Comparison of ENCODE assay signal across 27 cellular contexts in genomic region chr6:167770291-167770955, GRCh38.
"Had no signal": no experiment of that assay in that cellular context is flagged by ENCODE, and none has a peak within 500 bp of the region (broad histone marks: within the 10 kb centered on the region; RNA-seq: fewer than 3 reads in every experiment).

No MANE protein-coding gene starts in this region.

- H3K4me1 ChIP-seq: adrenal gland, breast epithelium, Peyer's patch, SJCRH30 had no signal

- H3K4me3 Mint-ChIP-seq: activated CD4-positive, alpha-beta T cell treated with anti-CD3 and anti-CD28 coated beads for 36 hours; activated CD8-positive, alpha-beta T cell treated with anti-CD3 and anti-CD28 coated beads for 36 hours; activated naive CD8-positive, alpha-beta T cell treated with anti-CD3 and anti-CD28 coated beads, Interleukin-2, amount 10 ng/mL, durations not matched to agents 7 days and 5 days; activated T-cell treated with anti-CD3 and anti-CD28 coated beads, Interleukin-2, amount 50 U/mL, for 72 hours had no signal

- H3K4me1 Mint-ChIP-seq: activated CD4-positive, alpha-beta T cell treated with anti-CD3 and anti-CD28 coated beads for 36 hours; activated naive CD8-positive, alpha-beta T cell treated with anti-CD3 and anti-CD28 coated beads, Interleukin-2, amount 10 ng/mL, durations not matched to agents 7 days and 5 days had no signal

- H3K27ac ChIP-seq: adrenal gland, breast epithelium, KMS-11, Peyer's patch, RWPE1, SJCRH30, WERI-Rb-1 had no signal

- H3K27me3 ChIP-seq: adrenal gland, breast epithelium, Peyer's patch had no signal

- H3K4me3 ChIP-seq: adrenal gland, breast epithelium, Peyer's patch, SJCRH30 had no signal

- H3K36me3 Mint-ChIP-seq: activated naive CD8-positive, alpha-beta T cell treated with anti-CD3 and anti-CD28 coated beads, Interleukin-2, amount 10 ng/mL, durations not matched to agents 7 days and 5 days had no signal

- H3K9me3 Mint-ChIP-seq: activated CD8-positive, alpha-beta T cell treated with anti-CD3 and anti-CD28 coated beads for 36 hours; activated naive CD8-positive, alpha-beta T cell treated with anti-CD3 and anti-CD28 coated beads, Interleukin-2, amount 10 ng/mL, durations not matched to agents 7 days and 5 days; activated T-cell treated with anti-CD3 and anti-CD28 coated beads, Interleukin-2, amount 50 U/mL, for 72 hours; activated T-helper 2 cell treated with anti-CD3 and anti-CD28 coated beads, Interferon-gamma antibody, Interleukin-2, Interleukin-4, amounts not matched to agents 10 μg/mL and 5 μg/mL and 100 μg/mL, durations not matched to agents 14 hours and 24 hours and 36 hours had no signal

- DNase-seq: activated CD4-positive, alpha-beta T cell treated with anti-CD3 and anti-CD28 coated beads for 36 hours; activated CD8-positive, alpha-beta memory T cell treated with anti-CD3 and anti-CD28 coated beads, Interleukin-2, amount 50 U/mL, for 4 hours; activated CD8-positive, alpha-beta T cell treated with anti-CD3 and anti-CD28 coated beads for 36 hours; activated gamma-delta T cell treated with Interleukin-2 at 50 U/mL for 16 hours; activated naive CD4-positive, alpha-beta T cell treated with anti-CD3 and anti-CD28 coated beads, Interleukin-2, amount 50 U/mL, for 16 hours; activated naive CD8-positive, alpha-beta T cell treated with anti-CD3 and anti-CD28 coated beads, Interleukin-2, amount 10 ng/mL, durations not matched to agents 7 days and 5 days; activated T-cell treated with anti-CD3 and anti-CD28 coated beads, Interleukin-2, amount 50 U/mL, for 72 hours; adrenal gland; anterior cingulate cortex; NCI-H1092; NCI-H1417 treated with DMSO at 0.1 percent for 48 hours; NCI-H1694 treated with DMSO at 0.1 percent for 48 hours; NCI-H2029 treated with DMSO at 0.1 percent for 48 hours; NCI-H345; NCI-H510A; NCI-H69; NK-92 treated with Interleukin-12 subunit alpha and Interleukin-12 subunit beta, amount 100 ng/mL, for 24 hours; Right ventricle myocardium superior; SJCRH30; SK-N-SH; T-helper 1 cell; WERI-Rb-1 had no signal

- H3K36me3 ChIP-seq: adrenal gland, breast epithelium, Peyer's patch, SJCRH30, WERI-Rb-1 had no signal

- H3K9me3 ChIP-seq: adrenal gland, breast epithelium, Peyer's patch, SJCRH30, SK-N-SH had no signal

- H3K27ac Mint-ChIP-seq: activated CD4-positive, alpha-beta T cell treated with anti-CD3 and anti-CD28 coated beads for 36 hours; activated CD8-positive, alpha-beta T cell treated with anti-CD3 and anti-CD28 coated beads for 36 hours; activated naive CD8-positive, alpha-beta T cell treated with anti-CD3 and anti-CD28 coated beads, Interleukin-2, amount 10 ng/mL, durations not matched to agents 7 days and 5 days; activated T-cell treated with anti-CD3 and anti-CD28 coated beads, Interleukin-2, amount 50 U/mL, for 72 hours; activated T-helper 2 cell treated with anti-CD3 and anti-CD28 coated beads, Interferon-gamma antibody, Interleukin-2, Interleukin-4, amounts not matched to agents 10 μg/mL and 5 μg/mL and 100 μg/mL, durations not matched to agents 14 hours and 24 hours and 36 hours had no signal
